In the genomic region with DNA sequence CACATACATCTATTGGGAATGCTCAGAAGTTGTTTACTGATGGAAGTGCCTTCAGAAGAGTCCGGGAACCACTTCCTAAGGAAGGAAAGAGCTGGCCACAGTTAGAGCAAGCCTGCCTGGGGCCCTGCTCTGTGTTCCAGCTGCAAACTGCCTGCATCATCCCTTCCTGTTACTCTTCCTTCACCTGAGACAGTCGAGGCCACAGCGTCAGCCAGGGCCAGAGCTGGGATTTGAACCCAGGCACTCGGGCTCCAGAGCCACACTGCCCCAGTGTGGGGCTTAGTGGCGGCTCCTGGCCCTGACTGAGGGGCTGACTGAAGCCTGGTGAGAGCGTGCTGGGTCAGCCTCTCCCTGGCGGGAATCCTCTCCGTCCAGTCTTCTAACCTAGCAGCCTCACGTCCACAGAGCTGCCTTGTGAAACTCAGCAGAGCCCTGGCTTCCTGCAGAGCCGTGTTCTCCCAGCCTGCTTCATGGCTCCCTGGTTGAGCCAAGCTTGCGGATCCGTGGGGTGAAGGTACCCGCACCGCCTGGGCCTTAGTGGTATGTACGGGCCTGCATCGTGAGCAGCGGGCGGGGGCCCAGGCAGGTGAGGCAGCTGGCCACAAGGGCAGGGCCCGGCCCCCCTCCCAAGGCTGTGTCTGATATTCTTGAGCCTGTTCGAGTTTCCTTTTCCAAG, we compare ENCODE assay signal across 1 cellular context.
TF ChIP-seq lines count a peak whose summit lies in the region.

No MANE protein-coding gene starts in this region.

TF ChIP-seq in HEK293T, 16 proteins besides CTCF, POLR2A, EP300 and RAD21:
- no peak for TF ChIP-seq ZNF384 (IDR thresholded peaks at IDR 0.05)
- TF ChIP-seq ARNT (IDR thresholded peaks at IDR 0.05), result no peak
- no peak for TF ChIP-seq CTBP1 (IDR thresholded peaks at IDR 0.05; ENCODE audit: borderline replicate concordance)
- no peak for TF ChIP-seq L3MBTL2 (conservative IDR thresholded peaks at IDR 0.05)
- TF ChIP-seq FOXA1 (IDR thresholded peaks at IDR 0.05), result no peak
- no peak for TF ChIP-seq TARDBP (IDR thresholded peaks at IDR 0.05)
- TF ChIP-seq HDGF (IDR thresholded peaks at IDR 0.05; ENCODE audit: borderline replicate concordance), result no peak
- TF ChIP-seq ELF4 (IDR thresholded peaks at IDR 0.05), result no peak
- no peak for TF ChIP-seq BHLHE40 (IDR thresholded peaks at IDR 0.05; ENCODE audit: borderline replicate concordance)
- TF ChIP-seq SP1 (IDR thresholded peaks at IDR 0.05), result no peak
